In the genomic region with DNA sequence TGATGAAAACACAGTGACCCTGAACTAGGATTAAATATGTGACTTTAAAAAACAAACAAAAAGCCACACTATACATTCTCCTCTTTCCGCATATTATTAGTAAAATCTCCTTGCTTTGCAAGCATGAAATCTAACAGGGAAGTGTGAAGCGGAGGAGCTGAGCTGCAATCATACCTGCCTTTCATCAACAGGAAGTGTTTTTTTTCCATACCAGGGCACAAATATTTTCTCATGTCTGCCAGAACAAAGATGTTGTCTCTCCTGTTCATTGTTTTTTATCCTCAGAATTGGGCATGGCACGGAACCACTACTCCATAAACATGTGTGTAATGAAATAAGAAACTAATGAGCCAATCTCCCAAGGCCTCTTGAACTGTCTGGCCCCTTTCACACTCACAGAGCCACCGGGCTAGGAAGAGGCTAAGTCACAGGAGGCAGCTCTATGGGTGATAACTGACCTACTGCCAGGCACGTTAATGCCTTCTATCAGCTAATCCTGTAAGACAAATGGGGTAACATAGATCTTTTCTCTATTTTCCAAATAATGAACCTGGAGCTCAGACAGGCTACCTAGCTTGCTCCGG, we compare ENCODE assay signal across 13 cellular contexts.
A peak's percentile ranks its signal among the peaks of the same experiment; 100 is the strongest.
DNase-seq lines count a peak whose midpoint lies in the region; ATAC-seq, FAIRE-seq and TF ChIP-seq lines count a peak whose summit lies in the region.
"Had no signal": no experiment of that assay in that cellular context is flagged by ENCODE, and none has a peak within 500 bp of the region (broad histone marks: within the 10 kb centered on the region; RNA-seq: fewer than 3 reads in every experiment).

No MANE protein-coding gene starts in this region.

- H3K9me3 Mint-ChIP-seq in natural killer cell treated with Interleukin-12 subunit alpha and Interleukin-12 subunit beta and Interleukin-15 and Interleukin-18, amount 100 ng/mL, for 72 hours, result no peaks in the 10 kb centered on the region

- no peaks in the 10 kb centered on the region for H3K9me3 ChIP-seq in heart right ventricle
- H3K9me3 ChIP-seq: BLaER1 had no signal

- H3K27ac ChIP-seq in heart right ventricle (peak overlapping the region in 9 of 10 donors; percentile 12 to 84 (median 75)), urinary bladder (ENCODE audit: low read depth) (peak overlapping the region; percentile 26)
- H3K27ac ChIP-seq: BLaER1, cardiac muscle cell had no signal

- peak overlapping the region; percentile 95 to 96 for H3K27ac Mint-ChIP-seq in natural killer cell treated with Interleukin-12 subunit alpha and Interleukin-12 subunit beta and Interleukin-15 and Interleukin-18, amount 100 ng/mL, for 72 hours

- H3K4me1 Mint-ChIP-seq in natural killer cell treated with Interleukin-12 subunit alpha and Interleukin-12 subunit beta and Interleukin-15 and Interleukin-18, amount 100 ng/mL, for 72 hours (ENCODE audit: low read depth in 2 of 2), result peaks cover 76 to 84% of the 10 kb centered on the region in 2 donors

- intact Hi-C loops in heart right ventricle (cut with DNase I), result loop anchor here in 4 of 10 donors (10.0 kb wide), 3 partner anchors 128 to 168 kb away; no protein-coding TSS in a partner anchor
- intact Hi-C loops in cardiac septum (cut with DNase I), result loop anchor here (10.0 kb wide), 1 partner anchor 168 kb away; no protein-coding TSS in a partner anchor

- peak; percentile 62 for FAIRE-seq in bronchial epithelial cell (lab: Jason Lieb, UNC)

- H3K4me1 ChIP-seq in heart right ventricle (peaks cover 18 to 76% (median 58%) of the 10 kb centered on the region in 9 donors), urinary bladder (ENCODE audit: insufficient read depth) (no peaks in the 10 kb centered on the region)
- H3K4me1 ChIP-seq: BLaER1 had no signal

- H3K27me3 Mint-ChIP-seq in natural killer cell treated with Interleukin-12 subunit alpha and Interleukin-12 subunit beta and Interleukin-15 and Interleukin-18, amount 100 ng/mL, for 72 hours, result no peaks in the 10 kb centered on the region

- H3K4me3 ChIP-seq in heart right ventricle (no peak overlapping the region), bronchial epithelial cell (ENCODE audit: low read depth, low read length) (no peak overlapping the region), urinary bladder (ENCODE audit: low read depth, low read length) (no peak overlapping the region)
- H3K4me3 ChIP-seq: BLaER1, cardiac muscle cell had no signal

- ATAC-seq in heart right ventricle (peak in 2 of 8 donors; percentile 1 to 4), GM21360 (IDR thresholded peaks at IDR 0.05; ENCODE audit: unreplicated experiment) (no peak), GM19397 (IDR thresholded peaks at IDR 0.05; ENCODE audit: unreplicated experiment) (no peak)
- ATAC-seq in natural killer cell treated with Interleukin-12 subunit alpha and Interleukin-12 subunit beta and Interleukin-15 and Interleukin-18, amount 100 ng/mL, for 72 hours, result no peak

- TF ChIP-seq CTCF in heart right ventricle (IDR thresholded peaks at IDR 0.05) (no peak), bronchial epithelial cell (IDR thresholded peaks at IDR 0.05; ENCODE audit: insufficient read depth, low read length, severe bottlenecking) (no peak)

- H3K27me3 ChIP-seq in heart right ventricle (no peaks in the 10 kb centered on the region), bronchial epithelial cell (ENCODE audit: control insufficient read depth, insufficient read depth, low read length) (no peaks in the 10 kb centered on the region)
- H3K27me3 ChIP-seq: BLaER1 had no signal

- H3K36me3 Mint-ChIP-seq in natural killer cell treated with Interleukin-12 subunit alpha and Interleukin-12 subunit beta and Interleukin-15 and Interleukin-18, amount 100 ng/mL, for 72 hours, result peaks cover 82% of the 10 kb centered on the region

- H3K4me3 Mint-ChIP-seq in natural killer cell treated with Interleukin-12 subunit alpha and Interleukin-12 subunit beta and Interleukin-15 and Interleukin-18, amount 100 ng/mL, for 72 hours, result peak overlapping the region; percentile 75

- peaks cover 0 to 94% (median 20%) of the 10 kb centered on the region in 9 donors for H3K36me3 ChIP-seq in heart right ventricle
- H3K36me3 ChIP-seq in bronchial epithelial cell (ENCODE audit: control insufficient read depth, insufficient read depth, low read length), result peaks cover 18% of the 10 kb centered on the region
- H3K36me3 ChIP-seq in urinary bladder (ENCODE audit: insufficient read depth), result peaks cover 9% of the 10 kb centered on the region
- H3K36me3 ChIP-seq: cardiac muscle cell had no signal

- WGBS in heart right ventricle, 2 donors, result 48 to 57% methylated on average over 6 of the region's 6 CpGs
- WGBS in urinary bladder, result 68% methylated on average over 6 of the region's 6 CpGs

- DNase-seq in heart right ventricle, result no peak
- DNase-seq in cardiac septum (ENCODE audit: low spot score), result no peak
- no peak for DNase-seq in bronchial epithelial cell (ENCODE audit: low read depth)
- DNase-seq in natural killer cell treated with Interleukin-12 subunit alpha and Interleukin-12 subunit beta and Interleukin-15 and Interleukin-18, amount 100 ng/mL, for 72 hours (ENCODE audit: low spot score), result no peak
- DNase-seq in foreskin melanocyte, result no peak
- DNase-seq: activated CD4-positive, alpha-beta T cell treated with anti-CD3 and anti-CD28 coated beads for 4 hours; NCI-H146; stimulated activated CD4-positive, alpha-beta T cell treated with anti-CD3 and anti-CD28 coated beads, Interleukin-4, amount 100 ng/mL, for 24 hours had no signal
